1 cellular context compared by ENCODE assay signal in the genomic region with DNA sequence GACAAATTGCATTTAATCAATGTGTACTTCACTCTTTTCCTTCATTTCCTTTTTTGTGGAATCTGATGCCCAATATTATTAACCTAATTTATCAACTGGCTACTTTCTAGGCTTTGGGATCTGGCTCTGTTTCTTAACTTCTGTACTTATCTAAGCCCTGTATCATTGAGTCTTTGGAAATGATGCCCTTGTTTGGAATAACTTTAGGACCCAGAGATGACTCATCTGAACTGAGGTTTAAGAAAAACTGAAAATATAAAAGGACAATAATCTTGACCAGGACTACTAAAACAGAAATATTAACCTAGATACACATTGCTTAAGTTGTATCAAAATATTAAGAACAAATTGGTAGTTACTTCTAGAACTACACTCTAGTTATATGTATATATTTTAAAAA.
TF ChIP-seq lines count a peak whose summit lies in the region.

No MANE protein-coding gene starts in this region.

TF ChIP-seq in HCT116, 20 proteins besides CTCF, POLR2A, EP300 and RAD21:
- TF ChIP-seq, protein P1, sequence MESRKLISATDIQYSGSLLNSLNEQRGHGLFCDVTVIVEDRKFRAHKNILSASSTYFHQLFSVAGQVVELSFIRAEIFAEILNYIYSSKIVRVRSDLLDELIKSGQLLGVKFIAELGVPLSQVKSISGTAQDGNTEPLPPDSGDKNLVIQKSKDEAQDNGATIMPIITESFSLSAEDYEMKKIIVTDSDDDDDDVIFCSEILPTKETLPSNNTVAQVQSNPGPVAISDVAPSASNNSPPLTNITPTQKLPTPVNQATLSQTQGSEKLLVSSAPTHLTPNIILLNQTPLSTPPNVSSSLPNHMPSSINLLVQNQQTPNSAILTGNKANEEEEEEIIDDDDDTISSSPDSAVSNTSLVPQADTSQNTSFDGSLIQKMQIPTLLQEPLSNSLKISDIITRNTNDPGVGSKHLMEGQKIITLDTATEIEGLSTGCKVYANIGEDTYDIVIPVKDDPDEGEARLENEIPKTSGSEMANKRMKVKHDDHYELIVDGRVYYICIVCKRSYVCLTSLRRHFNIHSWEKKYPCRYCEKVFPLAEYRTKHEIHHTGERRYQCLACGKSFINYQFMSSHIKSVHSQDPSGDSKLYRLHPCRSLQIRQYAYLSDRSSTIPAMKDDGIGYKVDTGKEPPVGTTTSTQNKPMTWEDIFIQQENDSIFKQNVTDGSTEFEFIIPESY (IDR thresholded peaks at IDR 0.05; ENCODE audit: extremely low read depth, insufficient replicate concordance, low read length), result no peak
- no peak for TF ChIP-seq CEBPB (IDR thresholded peaks at IDR 0.05; ENCODE audit: low read depth)
- TF ChIP-seq YY1 (IDR thresholded peaks at IDR 0.05; ENCODE audit: extremely low read depth, insufficient replicate concordance, low read depth, low read length), result no peak
- TF ChIP-seq ATF3 (IDR thresholded peaks at IDR 0.05), result no peak
- TF ChIP-seq TCF7L2 (IDR thresholded peaks at IDR 0.05; ENCODE audit: borderline replicate concordance, extremely low read depth, insufficient read depth, insufficient read length), result no peak
- no peak for TF ChIP-seq EZH2phosphoT487 (IDR thresholded peaks at IDR 0.05; ENCODE audit: borderline replicate concordance)
- TF ChIP-seq SP1 (IDR thresholded peaks at IDR 0.05; ENCODE audit: low read depth), result no peak
- TF ChIP-seq ZFX (IDR thresholded peaks at IDR 0.05), result no peak
- TF ChIP-seq ELF1 (IDR thresholded peaks at IDR 0.05; ENCODE audit: borderline replicate concordance, low read depth), result no peak
- no peak for TF ChIP-seq SRF (IDR thresholded peaks at IDR 0.05; ENCODE audit: low read depth)
- TF ChIP-seq FOSL1 (IDR thresholded peaks at IDR 0.05; ENCODE audit: low read depth), result no peak
- no peak for TF ChIP-seq EZH2 (IDR thresholded peaks at IDR 0.05)
- TF ChIP-seq CBX3 (IDR thresholded peaks at IDR 0.05; ENCODE audit: low read depth), result no peak
- no peak for TF ChIP-seq SIN3A (IDR thresholded peaks at IDR 0.05; ENCODE audit: low read depth)
- TF ChIP-seq JUND (IDR thresholded peaks at IDR 0.05), result no peak
- TF ChIP-seq REST (IDR thresholded peaks at IDR 0.05; ENCODE audit: low read depth), result no peak
